Comparison of ENCODE assay signal across 1 cellular context in genomic region chr15:67167131-67167530, GRCh38.
TF ChIP-seq lines count a peak whose summit lies in the region.

No MANE protein-coding gene starts in this region.

TF ChIP-seq in A549, 52 proteins besides CTCF, POLR2A, EP300 and RAD21 (continued from another document):
- no peak for TF ChIP-seq E2F6 (IDR thresholded peaks at IDR 0.05; ENCODE audit: borderline replicate concordance, low read depth)
- no peak for TF ChIP-seq HEYL (CRISPR knock-in tag; IDR thresholded peaks at IDR 0.05)
- TF ChIP-seq JUN (IDR thresholded peaks at IDR 0.05) = no peak
- TF ChIP-seq PBX3 (IDR thresholded peaks at IDR 0.05) = no peak
- no peak for TF ChIP-seq NR3C1 (IDR thresholded peaks at IDR 0.05)
- no peak for TF ChIP-seq MAZ (IDR thresholded peaks at IDR 0.05; ENCODE audit: borderline replicate concordance, low read depth, low read length)
- TF ChIP-seq MAFK (IDR thresholded peaks at IDR 0.05; ENCODE audit: partially characterized antibody) = no peak
- TF ChIP-seq MYC (IDR thresholded peaks at IDR 0.05; ENCODE audit: borderline replicate concordance, low read length) = no peak
- TF ChIP-seq HDAC2 (IDR thresholded peaks at IDR 0.05) = no peak
- TF ChIP-seq HOXA7 (CRISPR knock-in tag; IDR thresholded peaks at IDR 0.05) = no peak
- no peak for TF ChIP-seq FOSB (CRISPR knock-in tag; IDR thresholded peaks at IDR 0.05)
- TF ChIP-seq EHMT2 (IDR thresholded peaks at IDR 0.05; ENCODE audit: low read depth) = no peak
- TF ChIP-seq ZFP36 (IDR thresholded peaks at IDR 0.05; ENCODE audit: borderline replicate concordance, partially characterized antibody) = no peak
- TF ChIP-seq, protein P1, sequence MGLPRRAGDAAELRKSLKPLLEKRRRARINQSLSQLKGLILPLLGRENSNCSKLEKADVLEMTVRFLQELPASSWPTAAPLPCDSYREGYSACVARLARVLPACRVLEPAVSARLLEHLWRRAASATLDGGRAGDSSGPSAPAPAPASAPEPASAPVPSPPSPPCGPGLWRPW (IDR thresholded peaks at IDR 0.05) = no peak
- TF ChIP-seq TP53 (CRISPR knock-in tag; IDR thresholded peaks at IDR 0.05) = no peak
- no peak for TF ChIP-seq HOXB5 (CRISPR knock-in tag; IDR thresholded peaks at IDR 0.05)
- no peak for TF ChIP-seq RFX5 (IDR thresholded peaks at IDR 0.05)
- TF ChIP-seq RARB (CRISPR knock-in tag; IDR thresholded peaks at IDR 0.05) = no peak
